In the genomic region with DNA sequence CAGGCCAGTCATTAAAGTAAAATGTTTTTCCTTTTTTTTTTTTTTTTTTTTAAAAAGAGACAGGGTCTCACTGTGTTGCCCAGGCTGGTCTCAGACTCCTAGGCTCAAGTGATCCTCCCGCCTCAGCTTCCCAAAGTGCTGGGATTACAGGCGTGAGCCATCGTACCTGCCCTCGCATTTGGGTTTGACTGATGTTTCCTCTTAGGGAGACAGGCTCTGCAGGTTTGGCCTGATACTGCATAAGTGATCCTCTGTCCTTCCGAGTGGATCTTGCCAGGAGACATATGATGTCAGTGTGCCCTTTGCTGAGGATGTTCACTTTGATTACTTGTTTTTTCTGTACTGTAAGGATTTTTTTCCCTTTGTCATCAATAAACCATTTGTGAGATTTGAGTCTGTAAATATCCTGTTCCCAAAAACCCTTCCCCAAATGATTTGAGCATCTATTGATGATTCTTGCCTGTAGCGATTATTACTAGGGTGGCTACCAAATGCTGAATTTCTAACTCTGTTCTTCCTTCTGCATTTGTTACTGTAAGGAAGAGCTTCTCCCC, we compare ENCODE assay signal across 22 cellular contexts. TPM values are rescaled to one million over a fixed set of nuclear protein-coding genes. Genes with fewer than 3 reads are reported as not detected.
A peak's percentile ranks its signal among the peaks of the same experiment; 100 is the strongest.
DNase-seq lines count a peak whose midpoint lies in the region; ATAC-seq, FAIRE-seq and TF ChIP-seq lines count a peak whose summit lies in the region.
"Had no signal": no experiment of that assay in that cellular context is flagged by ENCODE, and none has a peak within 500 bp of the region (broad histone marks: within the 10 kb centered on the region; RNA-seq: fewer than 3 reads in every experiment).

No MANE protein-coding gene starts in this region.

- no peaks in the 10 kb centered on the region for H3K9me3 Mint-ChIP-seq in memory B cell
- H3K9me3 Mint-ChIP-seq: CD8-positive, alpha-beta memory T cell; IgD-negative memory B cell had no signal

- H4K20me1 ChIP-seq in DOHH2 (ENCODE audit: control insufficient read depth, insufficient read depth, low read depth, low read length) = no peaks in the 10 kb centered on the region
- no peaks in the 10 kb centered on the region for H4K20me1 ChIP-seq in Karpas-422 (ENCODE audit: insufficient read depth, low read depth, low read length)
- H4K20me1 ChIP-seq in K562 (replicated peaks; ENCODE audit: control insufficient read depth, insufficient read depth, low read length) = no peaks in the 10 kb centered on the region

- no peak overlapping the region for H3K4me3 Mint-ChIP-seq in memory B cell
- H3K4me3 Mint-ChIP-seq: CD8-positive, alpha-beta memory T cell had no signal

- peaks cover 34% of the 10 kb centered on the region for H3F3A ChIP-seq in DOHH2 (ENCODE audit: control insufficient read depth, insufficient read depth)

- H3K9me2 ChIP-seq in DOHH2 (replicated peaks; ENCODE audit: control insufficient read depth, low read length) (no peaks in the 10 kb centered on the region), Karpas-422 (replicated peaks; ENCODE audit: insufficient read depth, low read length) (no peaks in the 10 kb centered on the region)

- no peak for DNase-seq in Karpas-422
- DNase-seq in K562 (ENCODE audit: extremely low read depth in 1 of 4, low spot score in 3 of 4) = no peak
- DNase-seq in memory B cell (ENCODE audit: low spot score in 2 of 2) = no peak
- DNase-seq in pancreas = no peak
- DNase-seq in KG1 (lab: John Stamatoyannopoulos, UW) = no peak
- DNase-seq: C1 segment of cervical spinal cord; CD8-positive, alpha-beta memory T cell; DMS53; GOT3; NCI-H1105; NCI-H2081; NCI-H2171 treated with DMSO at 0.1 percent for 48 hours; NCI-H446 treated with DMSO at 0.1 percent for 48 hours; NCI-H69; SHP77 had no signal

- H3K4me1 ChIP-seq in DOHH2 (ENCODE audit: control insufficient read depth, low read length) (peaks cover 54% of the 10 kb centered on the region), Karpas-422 (ENCODE audit: low read length) (peaks cover 55% of the 10 kb centered on the region), K562 (replicated peaks in 1 of 2; ENCODE audit: control insufficient read depth in 2 of 2, insufficient read depth in 2 of 2, low read length in 2 of 2) (peaks cover 7 to 14% of the 10 kb centered on the region in 2 experiments; a peak in 3 of 5 replicates), pancreas (no peaks in the 10 kb centered on the region)

- no peak overlapping the region for H3K9ac ChIP-seq in Karpas-422 (ENCODE audit: low read length)
- H3K9ac ChIP-seq in K562 (ENCODE audit: insufficient read depth in 1 of 2, low read depth in 2 of 2, low read length in 2 of 2) = no peak overlapping the region

- in situ Hi-C loops in K562 (cut with MboI) = no loop called here

- H3K27ac Mint-ChIP-seq in memory B cell = peak overlapping the region; percentile 20
- H3K27ac Mint-ChIP-seq: CD8-positive, alpha-beta memory T cell had no signal

- CTCF ChIA-PET in K562 (lab: Yijun Ruan, JAX; ENCODE audit: low intra/inter-chr PET ratio) = no interaction called here

- POLR2A ChIA-PET in K562 (lab: Yijun Ruan, JAX) = interaction anchor here (2.0 kb wide), 1 partner anchor 13 kb away, joined by 5 read pairs; no protein-coding TSS in a partner anchor

- intact Hi-C loops in K562 (cut with micrococcal nuclease) (no loop called here), pancreas (cut with DNase I) (no loop called here)

- no peak for TF ChIP-seq EP300 in K562 (IDR thresholded peaks at IDR 0.05; ENCODE audit: low read length)

- H3K36me3 ChIP-seq in DOHH2 (ENCODE audit: control insufficient read depth, low read length) = peaks cover 66% of the 10 kb centered on the region
- peaks cover 21% of the 10 kb centered on the region for H3K36me3 ChIP-seq in Karpas-422 (ENCODE audit: insufficient read depth, low read length)
- peaks cover 75% of the 10 kb centered on the region; the same call in 2 of the 3 replicates for H3K36me3 ChIP-seq in K562 (ENCODE audit: control insufficient read depth, insufficient read depth, low read length)
- H3K36me3 ChIP-seq in pancreas = peaks cover 0 to 9% (median 0%) of the 10 kb centered on the region in 3 donors

- no peak overlapping the region for H3K4me2 ChIP-seq in DOHH2 (ENCODE audit: low read length)
- peak overlapping the region; percentile 76 for H3K4me2 ChIP-seq in Karpas-422 (ENCODE audit: low read depth, low read length, poor library complexity, severe bottlenecking)
- H3K4me2 ChIP-seq in K562 (ENCODE audit: insufficient read depth, low read length) = no peak overlapping the region

- BruUV-seq in K562 (replicated peaks; lab: Mats Ljungman, UMichigan) = no TSS peak

- WGBS in K562 (ENCODE audit: insufficient coverage, low coverage, missing lambda C conversion rate) = 95% methylated on average over 6 of the region's 6 CpGs
- 93 to 96% methylated on average over 6 of the region's 6 CpGs for WGBS in pancreas, 2 donors

- no peak for TF ChIP-seq POLR2A in K562 (conservative IDR thresholded peaks at IDR 0.05)

- no peaks in the 10 kb centered on the region for H3K27me3 Mint-ChIP-seq in memory B cell
- H3K27me3 Mint-ChIP-seq: CD8-positive, alpha-beta memory T cell; IgD-negative memory B cell had no signal

- no peak for TF ChIP-seq RAD21 in K562 (CRISPR knock-in tag; conservative IDR thresholded peaks at IDR 0.05 in 1 of 2, IDR thresholded peaks at IDR 0.05 in 1 of 2)

- no peaks in the 10 kb centered on the region for H3K27me3 ChIP-seq in DOHH2 (ENCODE audit: control insufficient read depth, low read length)
- H3K27me3 ChIP-seq in Karpas-422 (ENCODE audit: low read length) = no peaks in the 10 kb centered on the region
- no peaks in the 10 kb centered on the region for H3K27me3 ChIP-seq in K562 (ENCODE audit: control insufficient read depth in 2 of 2, insufficient read depth in 2 of 2, low read length in 2 of 2)
- H3K27me3 ChIP-seq in pancreas = no peaks in the 10 kb centered on the region

- peaks cover 9% of the 10 kb centered on the region for H3K4me1 Mint-ChIP-seq in memory B cell
- H3K4me1 Mint-ChIP-seq: CD8-positive, alpha-beta memory T cell had no signal

- no peak for ATAC-seq in K562
- no peak for ATAC-seq in memory B cell (ENCODE audit: low read depth)
- ATAC-seq in pancreas = no peak
- ATAC-seq in GM19467 (IDR thresholded peaks at IDR 0.05; ENCODE audit: unreplicated experiment) = no peak
- ATAC-seq in HG03097 (IDR thresholded peaks at IDR 0.05; ENCODE audit: low FRiP score, unreplicated experiment) = no peak

- no peaks in the 10 kb centered on the region for H3K9me1 ChIP-seq in K562 (ENCODE audit: control insufficient read depth, insufficient read depth, low read length)

- H2AFZ ChIP-seq in Karpas-422 (ENCODE audit: low read length) = no peak overlapping the region
- H2AFZ ChIP-seq in K562 (ENCODE audit: low read depth, low read length) = no peak overlapping the region

- H3K4me3 ChIP-seq in DOHH2 (ENCODE audit: low read length) = no peak overlapping the region
- no peak overlapping the region for H3K4me3 ChIP-seq in Karpas-422 (ENCODE audit: low read length)
- no peak overlapping the region for H3K4me3 ChIP-seq in K562
- H3K4me3 ChIP-seq in pancreas = no peak overlapping the region
- H3K4me3 ChIP-seq: SK-N-MC had no signal

- peaks cover 12% of the 10 kb centered on the region for H3K79me2 ChIP-seq in DOHH2 (ENCODE audit: control insufficient read depth, low read length)
- H3K79me2 ChIP-seq in Karpas-422 (ENCODE audit: low read length) = no peaks in the 10 kb centered on the region
- H3K79me2 ChIP-seq in K562 (ENCODE audit: control insufficient read depth, insufficient read depth, low read length) = no peaks in the 10 kb centered on the region

- FAIRE-seq in K562 (lab: Jason Lieb, UNC) (no peak), pancreas (lab: Jason Lieb, UNC) (no peak)
- FAIRE-seq: GM12892, GM18507 had no signal

- peaks cover 21% of the 10 kb centered on the region for H3K36me3 Mint-ChIP-seq in memory B cell

- H3K27ac ChIP-seq in DOHH2 (ENCODE audit: low read depth, low read length) (peak overlapping the region; percentile 98), Karpas-422 (ENCODE audit: low read length) (peak overlapping the region; percentile 98), K562 (ENCODE audit: extremely low read depth, low read depth, low read length) (no peak overlapping the region), pancreas (no peak overlapping the region)
- H3K27ac ChIP-seq: SK-N-MC had no signal

- no peak for TF ChIP-seq CTCF in DOHH2 (IDR thresholded peaks at IDR 0.05; ENCODE audit: low read depth, low read length, poor library complexity, severe bottlenecking)
- TF ChIP-seq CTCF in K562 (IDR thresholded peaks at IDR 0.05 in 2 of 3, conservative IDR thresholded peaks at IDR 0.05 in 1 of 3; ENCODE audit: insufficient read depth in 2 of 3, low read depth in 1 of 3, low read length in 3 of 3) = no peak
- no peak for TF ChIP-seq CTCF in pancreas (IDR thresholded peaks at IDR 0.05)

- no peaks in the 10 kb centered on the region for H3K9me3 ChIP-seq in DOHH2 (ENCODE audit: control insufficient read depth, insufficient read depth, low read length)
- no peaks in the 10 kb centered on the region for H3K9me3 ChIP-seq in Karpas-422 (ENCODE audit: low read length)
- no peaks in the 10 kb centered on the region for H3K9me3 ChIP-seq in K562 (replicated peaks; ENCODE audit: control insufficient read depth, insufficient read depth, low read depth, low read length)
- no peaks in the 10 kb centered on the region for H3K9me3 ChIP-seq in pancreas

RNA-seq across cellular contexts. Expression of a gene that starts 19.7 kb away (rescaled TPM):
- 44.7 and 56.2 TPM in 2 replicates for total RNA-seq in Karpas-422 (2014; rRNA removed; shearing (Covaris generic); ENCODE audit: low replicate concordance)
- 23.2 and 66.1 TPM in 2 replicates for total RNA-seq in K562 (2011; cell fraction: chromatin; rRNA removed; ENCODE audit: low replicate concordance)
- 28.6 and 29.9 TPM in 2 replicates for total RNA-seq in K562 (2011; cell fraction: nucleolus; rRNA removed)
- total RNA-seq in K562 (2011; cell fraction: nucleoplasm; rRNA removed) = 24.9 and 30.2 TPM in 2 replicates
- total RNA-seq in K562 (2014; rRNA removed) = 21.1 and 23.1 TPM in 2 replicates
- total RNA-seq in K562 (2014; rRNA removed; fragmentation: Illumina TruSeq; extraction: Trizol) = 5.1 and 6.4 TPM in 2 replicates
- 15.0 and 16.0 TPM in 2 replicates for total RNA-seq in K562 (2015; rRNA removed; fragmentation: Illumina TruSeq; extraction: Trizol)
- total RNA-seq in K562 (2021) = 29.0 and 30.0 TPM in 2 replicates
- 14.3 and 17.7 TPM in 2 replicates for polyA plus RNA-seq in K562 (2011; rRNA removed)
- 17.9 and 46.8 TPM in 2 replicates for polyA plus RNA-seq in K562 (2011; cell fraction: cytosol; rRNA removed)
- polyA plus RNA-seq in K562 (2011; cell fraction: nucleus; rRNA removed) = 22.4 and 50.0 TPM in 2 replicates
- polyA plus RNA-seq in K562 (2012) = 18.8 and 23.1 TPM in 2 replicates
- 24.5 and 36.9 TPM in 2 replicates for polyA plus RNA-seq in K562 (2014; fragmentation: Illumina TruSeq; extraction: Trizol)
- under 1 TPM; 0.14 to 0.38 TPM for polyA plus RNA-seq in K562 (2014; fragmentation: Nextera tagmentation; extraction: Ambion mirVana)
- polyA plus RNA-seq in K562 (2014; rRNA removed) = 15.9 and 18.1 TPM in 2 replicates
- 6.9 and 18.5 TPM in 2 replicates for polyA minus RNA-seq in K562 (2011; rRNA and poly(A)+ RNA removed)
- polyA minus RNA-seq in K562 (2011; cell fraction: cytosol; rRNA and poly(A)+ RNA removed) = 15.1 and 16.3 TPM in 2 replicates
- 6.2 and 7.5 TPM in 2 replicates for polyA minus RNA-seq in K562 (2011; cell fraction: nucleus; rRNA and poly(A)+ RNA removed)
- 10 to 100 TPM in 2 of 6 donors, 1 to 10 TPM in 4; 6.1 to 22.6 (median 9.5) TPM for total RNA-seq in pancreas
- polyA plus RNA-seq in pancreas = 1 to 10 TPM; 4.9 to 7.2 TPM

Comparison
In these comparisons a context has a peak if more than half of its experiments do, and no peak if none do; other contexts are left out.
1. H3K27ac ChIP-seq: peak in DOHH2 (single experiment) and Karpas-422 (single experiment); none in K562 (single experiment) and pancreas (0 of 4).